Comparison of ENCODE assay signal across 8 cellular contexts in the genomic region with DNA sequence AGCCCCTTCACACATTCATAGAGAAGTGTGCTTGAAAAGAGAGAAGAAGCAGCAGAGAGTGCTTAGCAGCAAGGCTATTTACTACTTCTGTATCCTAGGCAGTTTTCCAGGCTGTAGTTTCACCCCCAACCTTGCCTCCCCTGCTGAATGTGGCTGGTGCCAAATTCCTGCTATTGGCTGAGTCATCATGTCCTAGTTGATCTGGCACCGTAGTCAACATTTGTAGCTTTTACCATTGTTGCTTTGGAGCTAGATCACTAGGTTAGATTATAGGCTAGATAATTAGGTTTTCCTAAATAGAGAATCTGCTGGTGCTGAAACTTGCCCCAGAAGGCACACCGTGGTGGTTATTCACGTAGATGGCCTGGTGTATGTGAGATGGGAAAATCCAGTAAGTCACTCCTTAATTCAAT. TPM values are rescaled to one million over a fixed set of nuclear protein-coding genes. Genes with fewer than 3 reads are reported as not detected.
DNase-seq lines count a peak whose midpoint lies in the region; ATAC-seq and TF ChIP-seq lines count a peak whose summit lies in the region.

No MANE protein-coding gene starts in this region.

- TF ChIP-seq EP300 in esophagus muscularis mucosa (IDR thresholded peaks at IDR 0.05): no peak

- DNase-seq in EH (ENCODE audit: low read depth) (peak; percentile 80), NT2/D1 (ENCODE audit: low read depth, low spot score) (peak; percentile 39), esophagus muscularis mucosa (ENCODE audit: extremely low spot score) (no peak), amniotic stem cell (lab: John Stamatoyannopoulos, UW) (no peak)
- no peak for DNase-seq in effector memory CD8-positive, alpha-beta T cell

- no peak for TF ChIP-seq CTCF in esophagus muscularis mucosa (IDR thresholded peaks at IDR 0.05)
- no peak for TF ChIP-seq CTCF in nephron (IDR thresholded peaks at IDR 0.05; ENCODE audit: unreplicated experiment in 3 of 3)

- 40% methylated on average over 3 of the region's 3 CpGs for WGBS in esophagus muscularis mucosa

- H3K9ac ChIP-seq in NT2/D1 (ENCODE audit: insufficient read length, low read depth): no peak overlapping the region

- H3K36me3 ChIP-seq in NT2/D1 (ENCODE audit: insufficient read depth, insufficient read length, low read length) (no peaks in the 10 kb centered on the region), esophagus muscularis mucosa (no peaks in the 10 kb centered on the region)

- H3K27ac ChIP-seq in esophagus muscularis mucosa (replicated peaks in 1 of 4): peak overlapping the region; percentile 3 to 64 (median 50)

- no peaks in the 10 kb centered on the region for H3K27me3 ChIP-seq in NT2/D1 (ENCODE audit: insufficient read depth, insufficient read length)
- no peaks in the 10 kb centered on the region for H3K27me3 ChIP-seq in esophagus muscularis mucosa

- intact Hi-C loops in esophagus muscularis mucosa (cut with DNase I): no loop called here

- H3K4me1 ChIP-seq in NT2/D1 (ENCODE audit: insufficient read depth, insufficient read length): no peaks in the 10 kb centered on the region
- peaks cover 13 to 19% (median 15%) of the 10 kb centered on the region in 4 donors for H3K4me1 ChIP-seq in esophagus muscularis mucosa

- no peak for ATAC-seq in HG03378 (IDR thresholded peaks at IDR 0.05; ENCODE audit: unreplicated experiment)
- no peak for ATAC-seq in effector memory CD8-positive, alpha-beta T cell (replicated peaks)
- no peak for ATAC-seq in GM18861 (IDR thresholded peaks at IDR 0.05; ENCODE audit: unreplicated experiment)

- H3K36me3 Mint-ChIP-seq in nephron (ENCODE audit: low read depth): peaks cover 4% of the 10 kb centered on the region
- H3K36me3 Mint-ChIP-seq in effector memory CD8-positive, alpha-beta T cell (ENCODE audit: insufficient read depth): no peaks in the 10 kb centered on the region

- H3K4me3 ChIP-seq in NT2/D1 (ENCODE audit: insufficient read length, low read depth) (no peak overlapping the region), esophagus muscularis mucosa (no peak overlapping the region)

- no peak for TF ChIP-seq POLR2A in esophagus muscularis mucosa (IDR thresholded peaks at IDR 0.05; ENCODE audit: low read depth)

- peak overlapping the region; percentile 14 to 81 (median 19) for H3K27ac Mint-ChIP-seq in nephron
- no peak overlapping the region for H3K27ac Mint-ChIP-seq in effector memory CD8-positive, alpha-beta T cell

- H3K4me1 Mint-ChIP-seq in nephron: peaks cover 36% of the 10 kb centered on the region
- no peaks in the 10 kb centered on the region for H3K4me1 Mint-ChIP-seq in effector memory CD8-positive, alpha-beta T cell (ENCODE audit: low read depth in 2 of 2)

- H3K4me3 Mint-ChIP-seq in nephron: no peak overlapping the region
- no peak overlapping the region for H3K4me3 Mint-ChIP-seq in effector memory CD8-positive, alpha-beta T cell

- H3K9me3 ChIP-seq in NT2/D1 (ENCODE audit: insufficient read depth, low read length): 0 out of 2 replicates have a peak, but pooled peaks cover 9% of the 10 kb centered on the region
- no peaks in the 10 kb centered on the region for H3K9me3 ChIP-seq in esophagus muscularis mucosa

- no peaks in the 10 kb centered on the region for H3K9me3 Mint-ChIP-seq in nephron
- H3K9me3 Mint-ChIP-seq in effector memory CD8-positive, alpha-beta T cell: peaks cover 0 to 7% of the 10 kb centered on the region in 2 donors

- no peaks in the 10 kb centered on the region for H3K27me3 Mint-ChIP-seq in nephron (ENCODE audit: low read depth)
- no peaks in the 10 kb centered on the region for H3K27me3 Mint-ChIP-seq in effector memory CD8-positive, alpha-beta T cell

RNA-seq across cellular contexts. Expression of gene ARHGAP42, which starts 32.7 kb away (rescaled TPM):
- total RNA-seq in esophagus muscularis mucosa: 10 to 100 TPM in 2 of 4 donors, 1 to 10 TPM in 2; 5.1 to 10.6 (median 8.0) TPM

Comparison
In these comparisons a context has a peak if more than half of its experiments do, and no peak if none do; other contexts are left out.
1. DNase-seq: peak in EH (single experiment) and NT2/D1 (single experiment); none in esophagus muscularis mucosa (single experiment), effector memory CD8-positive, alpha-beta T cell (0 of 3) and amniotic stem cell (single experiment).
2. H3K27ac Mint-ChIP-seq: peak in nephron (3 of 3); none in effector memory CD8-positive, alpha-beta T cell (0 of 2).